11 cellular contexts compared by ENCODE assay signal in the genomic region with DNA sequence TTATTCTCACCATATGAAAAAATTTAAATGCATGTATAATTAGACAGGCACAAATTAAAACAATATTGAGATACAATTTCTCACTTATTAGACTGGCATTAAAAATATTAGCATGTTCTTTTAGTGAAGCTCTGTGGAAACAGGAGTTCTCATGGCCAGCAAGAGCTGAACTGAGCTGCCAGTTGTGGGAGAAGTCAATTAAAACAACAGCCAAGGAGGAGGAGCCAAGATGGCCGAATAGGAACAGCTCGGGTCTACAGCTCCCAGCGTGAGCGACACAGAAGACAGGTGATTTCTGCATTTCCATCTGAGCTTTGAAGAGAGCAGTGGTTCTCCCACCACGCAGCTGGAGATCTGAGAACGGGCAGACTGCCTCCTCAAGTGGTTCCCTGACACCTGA. TPM values are rescaled to one million over a fixed set of nuclear protein-coding genes. Genes with fewer than 3 reads are reported as not detected.
"Had no signal": no experiment of that assay in that cellular context is flagged by ENCODE, and none has a peak within 500 bp of the region (broad histone marks: within the 10 kb centered on the region; RNA-seq: fewer than 3 reads in every experiment).

No MANE protein-coding gene starts in this region.

RNA-seq across cellular contexts. Expression of a gene that starts 14.0 kb away (rescaled TPM):
- total RNA-seq: activated CD4-positive, alpha-beta T cell treated with anti-CD3 and anti-CD28 coated beads, Interleukin-2, amount 10 ng/mL, durations not matched to agents 24 days and 14 days; activated CD8-positive, alpha-beta memory T cell treated with anti-CD3 and anti-CD28 coated beads for 36 hours; activated CD8-positive, alpha-beta T cell treated with anti-CD3 and anti-CD28 coated beads for 36 hours; activated naive CD8-positive, alpha-beta T cell treated with anti-CD3 and anti-CD28 coated beads for 36 hours; aorta; cerebellum; Right ventricle myocardium superior; T-helper 1 cell treated with Interleukin-12 subunit alpha and Interleukin-12 subunit beta and Interleukin-4 antibody, amounts not matched to agents 30 ng/mL and 1 ng/mL, for 36 hours had no signal

RNA-seq across cellular contexts. Expression of a gene that starts 30.9 kb away (rescaled TPM):
- total RNA-seq: activated CD4-positive, alpha-beta T cell treated with anti-CD3 and anti-CD28 coated beads, Interleukin-2, amount 10 ng/mL, durations not matched to agents 24 days and 14 days; activated CD8-positive, alpha-beta memory T cell treated with anti-CD3 and anti-CD28 coated beads for 36 hours; activated CD8-positive, alpha-beta T cell treated with anti-CD3 and anti-CD28 coated beads for 36 hours; activated naive CD8-positive, alpha-beta T cell treated with anti-CD3 and anti-CD28 coated beads for 36 hours; activated T-cell treated with anti-CD3 and anti-CD28 coated beads, Interleukin-2, amount 50 U/mL, for 72 hours; activated T-helper 17 cell treated with anti-CD3 and anti-CD28 coated beads, Interleukin-2, amount 50 U/mL, for 72 hours; aorta; cerebellum; Right ventricle myocardium superior; T-helper 1 cell treated with Interleukin-12 subunit alpha and Interleukin-12 subunit beta and Interleukin-4 antibody, amounts not matched to agents 30 ng/mL and 1 ng/mL, for 36 hours; T-helper 2 cell treated with Interferon-gamma antibody and Interleukin-4, amounts not matched to agents 100 ng/mL and 5 ng/mL, for 36 hours had no signal
